ENCODE assay signal across 22 cellular contexts in genomic region chrX:37488323-37488722, GRCh38.
DNase-seq lines count a peak whose midpoint lies in the region; ATAC-seq, FAIRE-seq and TF ChIP-seq lines count a peak whose summit lies in the region.
"Had no signal": no experiment of that assay in that cellular context is flagged by ENCODE, and none has a peak within 500 bp of the region (broad histone marks: within the 10 kb centered on the region; RNA-seq: fewer than 3 reads in every experiment).

No MANE protein-coding gene starts in this region.

- DNase-seq in COLO829 (ENCODE audit: low spot score) (peak; percentile 10), endothelial cell of umbilical vein (ENCODE audit: low read depth, low spot score) (no peak), psoas muscle (no peak), head of caudate nucleus (no peak), AG08396 (ENCODE audit: low spot score) (no peak)
- DNase-seq: BE2C; C1 segment of cervical spinal cord; Caco-2; Calu3; CD4-positive, alpha-beta memory T cell; CD4-positive, CD25-positive, alpha-beta regulatory T cell; CD8-positive, alpha-beta memory T cell; DMS79 treated with DMSO at 0.1 percent for 48 hours; GF-D8 had no signal

- H3K36me3 ChIP-seq in endothelial cell of umbilical vein (ENCODE audit: control insufficient read depth in 2 of 2, extremely low read depth in 1 of 2, insufficient read depth in 2 of 2, low read length in 2 of 2) (no peaks in the 10 kb centered on the region), psoas muscle (ENCODE audit: insufficient read depth in 1 of 2, low read depth in 1 of 2) (no peaks in the 10 kb centered on the region)
- H3K36me3 ChIP-seq: BE2C, BLaER1 had no signal

- CTCF ChIA-PET in endothelial cell of umbilical vein (lab: Charles Lee) = no interaction called here

- H3K4me2 ChIP-seq in endothelial cell of umbilical vein (ENCODE audit: insufficient read depth, low read length) = no peak overlapping the region
- H3K4me2 ChIP-seq: A549, BLaER1 had no signal

- no peak overlapping the region for H3K27ac ChIP-seq in endothelial cell of umbilical vein (ENCODE audit: insufficient read depth, low read depth, low read length)
- H3K27ac ChIP-seq in psoas muscle = no peak overlapping the region
- H3K27ac ChIP-seq: 22Rv1, A549, BLaER1 had no signal

- dilution Hi-C loops in endothelial cell of umbilical vein (cut with MboI; ENCODE audit: extremely low pct_ligation_motif_present, low sequenced_read_pairs) = no loop called here

- POLR2A ChIA-PET in endothelial cell of umbilical vein (lab: Charles Lee) = no interaction called here

- no peak overlapping the region for H3K9ac ChIP-seq in endothelial cell of umbilical vein (replicated peaks; ENCODE audit: extremely low read depth, insufficient read depth, low read length)
- H3K9ac ChIP-seq: BLaER1 had no signal

- TF ChIP-seq POLR2A in endothelial cell of umbilical vein (IDR thresholded peaks at IDR 0.05; ENCODE audit: low read depth, low read length) = no peak

- H3K4me3 ChIP-seq in endothelial cell of umbilical vein (replicated peaks in 1 of 3; ENCODE audit: insufficient read depth in 1 of 3, low read depth in 1 of 3, low read length in 3 of 3) = no peak overlapping the region
- no peak overlapping the region for H3K4me3 ChIP-seq in psoas muscle
- H3K4me3 ChIP-seq: A549, BLaER1 had no signal

- no peaks in the 10 kb centered on the region for H3K27me3 ChIP-seq in endothelial cell of umbilical vein (ENCODE audit: control insufficient read depth in 2 of 2, insufficient read depth in 2 of 2, low read length in 2 of 2)
- no peaks in the 10 kb centered on the region for H3K27me3 ChIP-seq in psoas muscle (ENCODE audit: insufficient read depth in 3 of 3, low read length in 2 of 3)
- H3K27me3 ChIP-seq: BE2C, BLaER1 had no signal

- no peaks in the 10 kb centered on the region for H3K79me2 ChIP-seq in endothelial cell of umbilical vein (ENCODE audit: control insufficient read depth, insufficient read depth, low read length)

- FAIRE-seq in endothelial cell of umbilical vein (lab: Jason Lieb, UNC) = no peak
- FAIRE-seq: A549, D721Med, G401.6, GM12891, GM19239 had no signal

- no peak overlapping the region for H2AFZ ChIP-seq in endothelial cell of umbilical vein (ENCODE audit: low read depth, low read length)

- TF ChIP-seq CTCF in endothelial cell of umbilical vein (IDR thresholded peaks at IDR 0.05; ENCODE audit: extremely low read depth in 1 of 2, insufficient read depth in 1 of 2, low read depth in 1 of 2, low read length in 2 of 2) (no peak), psoas muscle (IDR thresholded peaks at IDR 0.05) (no peak)

- no peaks in the 10 kb centered on the region for H4K20me1 ChIP-seq in endothelial cell of umbilical vein (replicated peaks; ENCODE audit: control insufficient read depth, extremely low read depth, insufficient read depth, low read length)
- H4K20me1 ChIP-seq: BLaER1 had no signal

- H3K9me3 ChIP-seq in endothelial cell of umbilical vein (replicated peaks; ENCODE audit: control insufficient read depth, insufficient read depth, low read length) = no peaks in the 10 kb centered on the region
- H3K9me3 ChIP-seq in psoas muscle = no peaks in the 10 kb centered on the region
- H3K9me3 ChIP-seq: A549, BE2C, BLaER1, Caco-2 had no signal

- 18 to 53% (median 48%) methylated on average over 3 of the region's 3 CpGs for WGBS in psoas muscle, 3 donors

- H3K9me1 ChIP-seq in endothelial cell of umbilical vein (replicated peaks; ENCODE audit: control insufficient read depth, extremely low read depth, insufficient read depth, low read length) = no peaks in the 10 kb centered on the region

- no peaks in the 10 kb centered on the region for H3K4me1 ChIP-seq in endothelial cell of umbilical vein (ENCODE audit: control insufficient read depth, extremely low read depth, insufficient read depth, low read length)
- no peaks in the 10 kb centered on the region for H3K4me1 ChIP-seq in psoas muscle
- H3K4me1 ChIP-seq: A549, BE2C, BLaER1, Caco-2 had no signal

- intact Hi-C loops in endothelial cell of umbilical vein (cut with micrococcal nuclease) = no loop called here
- intact Hi-C loops in psoas muscle (cut with DNase I) = no loop called here
- intact Hi-C loops in head of caudate nucleus (cut with DNase I) = no loop called here

- peak in 3 of 4 donors; percentile 28 to 63 (median 61) for ATAC-seq in psoas muscle
- no peak for ATAC-seq in HG03442 (IDR thresholded peaks at IDR 0.05; ENCODE audit: unreplicated experiment)
- ATAC-seq: A549 had no signal

- TSS peak; percentile 12 for BruUV-seq in endothelial cell of umbilical vein (replicated peaks; lab: Mats Ljungman, UMichigan)

TF ChIP-seq in endothelial cell of umbilical vein, 7 proteins besides CTCF, POLR2A, EP300 and RAD21:
- TF ChIP-seq MYC (IDR thresholded peaks at IDR 0.05; ENCODE audit: low read depth, low read length) (no peak), JUN (IDR thresholded peaks at IDR 0.05; ENCODE audit: borderline replicate concordance, insufficient read depth, insufficient read length, low read depth) (no peak), GATA2 (IDR thresholded peaks at IDR 0.05; ENCODE audit: insufficient read depth, insufficient read length, low read depth, low read length) (no peak), FOS (IDR thresholded peaks at IDR 0.05; ENCODE audit: borderline replicate concordance, insufficient read depth, low read length) (no peak), EZH2 (IDR thresholded peaks at IDR 0.05; ENCODE audit: borderline replicate concordance, low read depth, low read length, severe bottlenecking) (no peak), POLR2AphosphoS5 (IDR thresholded peaks at IDR 0.05; ENCODE audit: insufficient read depth, low read depth, low read length) (no peak)
- TF ChIP-seq, protein P1, sequence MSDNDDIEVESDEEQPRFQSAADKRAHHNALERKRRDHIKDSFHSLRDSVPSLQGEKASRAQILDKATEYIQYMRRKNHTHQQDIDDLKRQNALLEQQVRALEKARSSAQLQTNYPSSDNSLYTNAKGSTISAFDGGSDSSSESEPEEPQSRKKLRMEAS (IDR thresholded peaks at IDR 0.05; ENCODE audit: insufficient read depth, insufficient read length) = no peak
TF ChIP-seq in endothelial cell of umbilical vein: peak in this region for 0.
